1 cellular context compared by ENCODE assay signal in genomic region chr1:212255705-212256307, GRCh38.
A peak's percentile ranks its signal among the peaks of the same experiment; 100 is the strongest.
TF ChIP-seq lines count a peak whose summit lies in the region.

No MANE protein-coding gene starts in this region.

TF ChIP-seq in HepG2, 621 proteins besides CTCF, POLR2A, EP300 and RAD21 (continued from another document and continues in another):
- no peak for TF ChIP-seq ZBTB46 (CRISPR knock-in tag; IDR thresholded peaks at IDR 0.05; ENCODE audit: borderline replicate concordance)
- TF ChIP-seq ZBTB33 (CRISPR knock-in tag; IDR thresholded peaks at IDR 0.05), result peak; percentile 13; the same call in 1 of the 2 replicates
- no peak for TF ChIP-seq ZFX (CRISPR knock-in tag; IDR thresholded peaks at IDR 0.05; ENCODE audit: low read depth)
- no peak for TF ChIP-seq SNRNP70 (IDR thresholded peaks at IDR 0.05; ENCODE audit: low read depth, low read length)
- no peak for TF ChIP-seq HNRNPUL1 (IDR thresholded peaks at IDR 0.05; ENCODE audit: low read depth, low read length)
- no peak for TF ChIP-seq MAFF (IDR thresholded peaks at IDR 0.05; ENCODE audit: low read depth, low read length)
- no peak for TF ChIP-seq MEF2D (CRISPR knock-in tag; IDR thresholded peaks at IDR 0.05)
- peak; percentile 93 for TF ChIP-seq PHF21A (CRISPR knock-in tag; IDR thresholded peaks at IDR 0.05)
- no peak for TF ChIP-seq ZNF563 (CRISPR knock-in tag; IDR thresholded peaks at IDR 0.05)
- TF ChIP-seq EEA1 (CRISPR knock-in tag; IDR thresholded peaks at IDR 0.05; ENCODE audit: borderline replicate concordance), result no peak
- no peak for TF ChIP-seq ZNF24 (IDR thresholded peaks at IDR 0.05)
- TF ChIP-seq ZBTB7A (CRISPR knock-in tag; IDR thresholded peaks at IDR 0.05), result no peak
- 0 out of 2 replicates have a peak, but pooled peaks have one; percentile 25 for TF ChIP-seq ZBTB38 (CRISPR knock-in tag; IDR thresholded peaks at IDR 0.05)
- 0 out of 2 replicates have a peak, but pooled peaks have one; percentile 54 for TF ChIP-seq MYPOP (CRISPR knock-in tag; IDR thresholded peaks at IDR 0.05)
- no peak for TF ChIP-seq ZNF670 (CRISPR knock-in tag; IDR thresholded peaks at IDR 0.05; ENCODE audit: borderline replicate concordance)
- TF ChIP-seq ZNF460 (CRISPR knock-in tag; IDR thresholded peaks at IDR 0.05; ENCODE audit: borderline replicate concordance), result no peak
- no peak for TF ChIP-seq ZNF512 (CRISPR knock-in tag; IDR thresholded peaks at IDR 0.05)
- no peak for TF ChIP-seq ZBTB44 (CRISPR knock-in tag; IDR thresholded peaks at IDR 0.05)
- TF ChIP-seq ARID5B (CRISPR knock-in tag; IDR thresholded peaks at IDR 0.05), result peak; percentile 80
- no peak for TF ChIP-seq ZMAT5 (CRISPR knock-in tag; IDR thresholded peaks at IDR 0.05; ENCODE audit: borderline replicate concordance, low read depth)
- TF ChIP-seq ZFP36 (IDR thresholded peaks at IDR 0.05; ENCODE audit: borderline replicate concordance, low read depth, low read length, partially characterized antibody), result no peak
- no peak for TF ChIP-seq ATF7 (IDR thresholded peaks at IDR 0.05)
- no peak for TF ChIP-seq ATF7 (CRISPR knock-in tag; IDR thresholded peaks at IDR 0.05)
- TF ChIP-seq TOPORS (CRISPR knock-in tag; IDR thresholded peaks at IDR 0.05), result no peak
- no peak for TF ChIP-seq AGO2 (optimal IDR thresholded peaks at IDR 0.05; ENCODE audit: low read depth, low read length)
- TF ChIP-seq MLXIP (CRISPR knock-in tag; IDR thresholded peaks at IDR 0.05; ENCODE audit: borderline replicate concordance), result no peak
- no peak for TF ChIP-seq EED (CRISPR knock-in tag; IDR thresholded peaks at IDR 0.05)
- TF ChIP-seq ATRX (CRISPR knock-in tag; IDR thresholded peaks at IDR 0.05; ENCODE audit: borderline replicate concordance), result no peak
- TF ChIP-seq ARID2 (CRISPR knock-in tag; IDR thresholded peaks at IDR 0.05; ENCODE audit: borderline replicate concordance), result peak; percentile 74; the same call in 1 of the 2 replicates
- TF ChIP-seq ZNF749 (CRISPR knock-in tag; IDR thresholded peaks at IDR 0.05; ENCODE audit: borderline replicate concordance), result no peak
- TF ChIP-seq HOXA7 (CRISPR knock-in tag; IDR thresholded peaks at IDR 0.05), result no peak
- no peak for TF ChIP-seq ZNF740 (CRISPR knock-in tag; IDR thresholded peaks at IDR 0.05)
- no peak for TF ChIP-seq ZNF557 (CRISPR knock-in tag; IDR thresholded peaks at IDR 0.05)
- TF ChIP-seq REL (CRISPR knock-in tag; conservative IDR thresholded peaks at IDR 0.05), result no peak
- TF ChIP-seq SCMH1 (CRISPR knock-in tag; IDR thresholded peaks at IDR 0.05; ENCODE audit: borderline replicate concordance), result no peak
- no peak for TF ChIP-seq ZNF343 (CRISPR knock-in tag; IDR thresholded peaks at IDR 0.05)
- no peak for TF ChIP-seq RFXANK (CRISPR knock-in tag; IDR thresholded peaks at IDR 0.05)
- no peak for TF ChIP-seq TCF12 (IDR thresholded peaks at IDR 0.05)
- no peak for TF ChIP-seq TCF12 (CRISPR knock-in tag; IDR thresholded peaks at IDR 0.05)
- no peak for TF ChIP-seq ZNF446 (CRISPR knock-in tag; IDR thresholded peaks at IDR 0.05)
- TF ChIP-seq ZNF841 (CRISPR knock-in tag; IDR thresholded peaks at IDR 0.05; ENCODE audit: borderline replicate concordance), result no peak
- TF ChIP-seq ZBTB3 (CRISPR knock-in tag; IDR thresholded peaks at IDR 0.05; ENCODE audit: borderline replicate concordance, low read depth), result no peak
- no peak for TF ChIP-seq ETV6 (CRISPR knock-in tag; conservative IDR thresholded peaks at IDR 0.05)
- no peak for TF ChIP-seq E2F1 (CRISPR knock-in tag; IDR thresholded peaks at IDR 0.05)
- no peak for TF ChIP-seq ZNF33A (CRISPR knock-in tag; IDR thresholded peaks at IDR 0.05; ENCODE audit: borderline replicate concordance)
- TF ChIP-seq MIER3 (CRISPR knock-in tag; IDR thresholded peaks at IDR 0.05; ENCODE audit: borderline replicate concordance), result 0 out of 2 replicates have a peak, but pooled peaks have one; percentile 40
- TF ChIP-seq HHEX (CRISPR knock-in tag; IDR thresholded peaks at IDR 0.05), result no peak
- TF ChIP-seq NR2F6 (IDR thresholded peaks at IDR 0.05), result peak; percentile 59
- TF ChIP-seq NR2F6 (CRISPR knock-in tag; IDR thresholded peaks at IDR 0.05), result peak; percentile 68
- peak; percentile 70 for TF ChIP-seq RXRB (CRISPR knock-in tag; IDR thresholded peaks at IDR 0.05; ENCODE audit: borderline replicate concordance)
- no peak for TF ChIP-seq IRX3 (CRISPR knock-in tag; IDR thresholded peaks at IDR 0.05; ENCODE audit: borderline replicate concordance, low read depth)
- 0 out of 2 replicates have a peak, but pooled peaks have one; percentile 54 for TF ChIP-seq FOXK1 (CRISPR knock-in tag; IDR thresholded peaks at IDR 0.05; ENCODE audit: borderline replicate concordance, low read depth)
- TF ChIP-seq ATF1 (CRISPR knock-in tag; IDR thresholded peaks at IDR 0.05), result no peak; the same call in 1 of the 2 replicates
